ENCODE assay signal across 1 cellular context in genomic region chr5:116524966-116525365, GRCh38.
TF ChIP-seq lines count a peak whose summit lies in the region.

No MANE protein-coding gene starts in this region.

TF ChIP-seq in HepG2, 621 proteins besides CTCF, POLR2A, EP300 and RAD21 (continued from another document and continues in another):
- TF ChIP-seq, protein P1, sequence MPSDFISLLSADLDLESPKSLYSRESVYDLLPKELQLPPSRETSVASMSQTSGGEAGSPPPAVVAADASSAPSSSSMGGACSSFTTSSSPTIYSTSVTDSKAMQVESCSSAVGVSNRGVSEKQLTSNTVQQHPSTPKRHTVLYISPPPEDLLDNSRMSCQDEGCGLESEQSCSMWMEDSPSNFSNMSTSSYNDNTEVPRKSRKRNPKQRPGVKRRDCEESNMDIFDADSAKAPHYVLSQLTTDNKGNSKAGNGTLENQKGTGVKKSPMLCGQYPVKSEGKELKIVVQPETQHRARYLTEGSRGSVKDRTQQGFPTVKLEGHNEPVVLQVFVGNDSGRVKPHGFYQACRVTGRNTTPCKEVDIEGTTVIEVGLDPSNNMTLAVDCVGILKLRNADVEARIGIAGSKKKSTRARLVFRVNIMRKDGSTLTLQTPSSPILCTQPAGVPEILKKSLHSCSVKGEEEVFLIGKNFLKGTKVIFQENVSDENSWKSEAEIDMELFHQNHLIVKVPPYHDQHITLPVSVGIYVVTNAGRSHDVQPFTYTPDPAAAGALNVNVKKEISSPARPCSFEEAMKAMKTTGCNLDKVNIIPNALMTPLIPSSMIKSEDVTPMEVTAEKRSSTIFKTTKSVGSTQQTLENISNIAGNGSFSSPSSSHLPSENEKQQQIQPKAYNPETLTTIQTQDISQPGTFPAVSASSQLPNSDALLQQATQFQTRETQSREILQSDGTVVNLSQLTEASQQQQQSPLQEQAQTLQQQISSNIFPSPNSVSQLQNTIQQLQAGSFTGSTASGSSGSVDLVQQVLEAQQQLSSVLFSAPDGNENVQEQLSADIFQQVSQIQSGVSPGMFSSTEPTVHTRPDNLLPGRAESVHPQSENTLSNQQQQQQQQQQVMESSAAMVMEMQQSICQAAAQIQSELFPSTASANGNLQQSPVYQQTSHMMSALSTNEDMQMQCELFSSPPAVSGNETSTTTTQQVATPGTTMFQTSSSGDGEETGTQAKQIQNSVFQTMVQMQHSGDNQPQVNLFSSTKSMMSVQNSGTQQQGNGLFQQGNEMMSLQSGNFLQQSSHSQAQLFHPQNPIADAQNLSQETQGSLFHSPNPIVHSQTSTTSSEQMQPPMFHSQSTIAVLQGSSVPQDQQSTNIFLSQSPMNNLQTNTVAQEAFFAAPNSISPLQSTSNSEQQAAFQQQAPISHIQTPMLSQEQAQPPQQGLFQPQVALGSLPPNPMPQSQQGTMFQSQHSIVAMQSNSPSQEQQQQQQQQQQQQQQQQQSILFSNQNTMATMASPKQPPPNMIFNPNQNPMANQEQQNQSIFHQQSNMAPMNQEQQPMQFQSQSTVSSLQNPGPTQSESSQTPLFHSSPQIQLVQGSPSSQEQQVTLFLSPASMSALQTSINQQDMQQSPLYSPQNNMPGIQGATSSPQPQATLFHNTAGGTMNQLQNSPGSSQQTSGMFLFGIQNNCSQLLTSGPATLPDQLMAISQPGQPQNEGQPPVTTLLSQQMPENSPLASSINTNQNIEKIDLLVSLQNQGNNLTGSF (CRISPR knock-in tag; IDR thresholded peaks at IDR 0.05) = no peak
- TF ChIP-seq, protein P2, sequence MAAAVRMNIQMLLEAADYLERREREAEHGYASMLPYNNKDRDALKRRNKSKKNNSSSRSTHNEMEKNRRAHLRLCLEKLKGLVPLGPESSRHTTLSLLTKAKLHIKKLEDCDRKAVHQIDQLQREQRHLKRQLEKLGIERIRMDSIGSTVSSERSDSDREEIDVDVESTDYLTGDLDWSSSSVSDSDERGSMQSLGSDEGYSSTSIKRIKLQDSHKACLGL (CRISPR knock-in tag; IDR thresholded peaks at IDR 0.05) = no peak
- TF ChIP-seq ZNF121 (CRISPR knock-in tag; IDR thresholded peaks at IDR 0.05) (no peak), LCORL (IDR thresholded peaks at IDR 0.05) (no peak), LCORL (CRISPR knock-in tag; IDR thresholded peaks at IDR 0.05) (no peak), ZNF484 (CRISPR knock-in tag; IDR thresholded peaks at IDR 0.05; ENCODE audit: borderline replicate concordance, low read depth) (no peak), CCAR2 (optimal IDR thresholded peaks at IDR 0.05; ENCODE audit: low read depth, low read length) (no peak), CREB1 (IDR thresholded peaks at IDR 0.05) (no peak), CREB1 (CRISPR knock-in tag; IDR thresholded peaks at IDR 0.05) (peak; percentile 57), ZMYM4 (CRISPR knock-in tag; IDR thresholded peaks at IDR 0.05) (no peak; the same call in 1 of the 2 replicates), ZNF776 (CRISPR knock-in tag; IDR thresholded peaks at IDR 0.05) (no peak), SAFB2 (CRISPR knock-in tag; IDR thresholded peaks at IDR 0.05; ENCODE audit: borderline replicate concordance, low read depth) (no peak), DNMT1 (CRISPR knock-in tag; IDR thresholded peaks at IDR 0.05) (no peak), ATRX (CRISPR knock-in tag; IDR thresholded peaks at IDR 0.05; ENCODE audit: borderline replicate concordance) (no peak), GATAD2A (CRISPR knock-in tag; IDR thresholded peaks at IDR 0.05) (peak; percentile 73), ZNF780A (CRISPR knock-in tag; IDR thresholded peaks at IDR 0.05) (no peak), FOXJ3 (CRISPR knock-in tag; IDR thresholded peaks at IDR 0.05; ENCODE audit: borderline replicate concordance) (peak; percentile 73; the same call in 1 of the 2 replicates), ZNF790 (CRISPR knock-in tag; IDR thresholded peaks at IDR 0.05; ENCODE audit: borderline replicate concordance) (no peak), CSRNP1 (CRISPR knock-in tag; IDR thresholded peaks at IDR 0.05) (no peak), ZNF468 (CRISPR knock-in tag; IDR thresholded peaks at IDR 0.05) (no peak), RBM39 (IDR thresholded peaks at IDR 0.05; ENCODE audit: low read depth, low read length, poor library complexity, severe bottlenecking) (no peak), ZNF207 (IDR thresholded peaks at IDR 0.05; ENCODE audit: borderline replicate concordance) (no peak), NONO (IDR thresholded peaks at IDR 0.05) (no peak), NONO (CRISPR knock-in tag; conservative IDR thresholded peaks at IDR 0.05) (no peak), ZFP62 (CRISPR knock-in tag; IDR thresholded peaks at IDR 0.05) (no peak), ZNF747 (CRISPR knock-in tag; IDR thresholded peaks at IDR 0.05; ENCODE audit: borderline replicate concordance) (no peak), ZBTB1 (CRISPR knock-in tag; IDR thresholded peaks at IDR 0.05; ENCODE audit: borderline replicate concordance) (no peak), ZNF44 (CRISPR knock-in tag; IDR thresholded peaks at IDR 0.05) (no peak), SRSF4 (IDR thresholded peaks at IDR 0.05; ENCODE audit: low read depth, low read length, poor library complexity, severe bottlenecking) (no peak), RAD51 (IDR thresholded peaks at IDR 0.05; ENCODE audit: borderline replicate concordance) (no peak)
- TF ChIP-seq, protein P3, sequence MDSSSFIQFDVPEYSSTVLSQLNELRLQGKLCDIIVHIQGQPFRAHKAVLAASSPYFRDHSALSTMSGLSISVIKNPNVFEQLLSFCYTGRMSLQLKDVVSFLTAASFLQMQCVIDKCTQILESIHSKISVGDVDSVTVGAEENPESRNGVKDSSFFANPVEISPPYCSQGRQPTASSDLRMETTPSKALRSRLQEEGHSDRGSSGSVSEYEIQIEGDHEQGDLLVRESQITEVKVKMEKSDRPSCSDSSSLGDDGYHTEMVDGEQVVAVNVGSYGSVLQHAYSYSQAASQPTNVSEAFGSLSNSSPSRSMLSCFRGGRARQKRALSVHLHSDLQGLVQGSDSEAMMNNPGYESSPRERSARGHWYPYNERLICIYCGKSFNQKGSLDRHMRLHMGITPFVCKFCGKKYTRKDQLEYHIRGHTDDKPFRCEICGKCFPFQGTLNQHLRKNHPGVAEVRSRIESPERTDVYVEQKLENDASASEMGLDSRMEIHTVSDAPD (CRISPR knock-in tag; IDR thresholded peaks at IDR 0.05) = 0 out of 2 replicates have a peak, but pooled peaks have one; percentile 23
- TF ChIP-seq, protein P4, sequence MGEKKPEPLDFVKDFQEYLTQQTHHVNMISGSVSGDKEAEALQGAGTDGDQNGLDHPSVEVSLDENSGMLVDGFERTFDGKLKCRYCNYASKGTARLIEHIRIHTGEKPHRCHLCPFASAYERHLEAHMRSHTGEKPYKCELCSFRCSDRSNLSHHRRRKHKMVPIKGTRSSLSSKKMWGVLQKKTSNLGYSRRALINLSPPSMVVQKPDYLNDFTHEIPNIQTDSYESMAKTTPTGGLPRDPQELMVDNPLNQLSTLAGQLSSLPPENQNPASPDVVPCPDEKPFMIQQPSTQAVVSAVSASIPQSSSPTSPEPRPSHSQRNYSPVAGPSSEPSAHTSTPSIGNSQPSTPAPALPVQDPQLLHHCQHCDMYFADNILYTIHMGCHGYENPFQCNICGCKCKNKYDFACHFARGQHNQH (CRISPR knock-in tag; IDR thresholded peaks at IDR 0.05) = peak; percentile 51; the same call in 1 of the 2 replicates
- TF ChIP-seq, protein P5, sequence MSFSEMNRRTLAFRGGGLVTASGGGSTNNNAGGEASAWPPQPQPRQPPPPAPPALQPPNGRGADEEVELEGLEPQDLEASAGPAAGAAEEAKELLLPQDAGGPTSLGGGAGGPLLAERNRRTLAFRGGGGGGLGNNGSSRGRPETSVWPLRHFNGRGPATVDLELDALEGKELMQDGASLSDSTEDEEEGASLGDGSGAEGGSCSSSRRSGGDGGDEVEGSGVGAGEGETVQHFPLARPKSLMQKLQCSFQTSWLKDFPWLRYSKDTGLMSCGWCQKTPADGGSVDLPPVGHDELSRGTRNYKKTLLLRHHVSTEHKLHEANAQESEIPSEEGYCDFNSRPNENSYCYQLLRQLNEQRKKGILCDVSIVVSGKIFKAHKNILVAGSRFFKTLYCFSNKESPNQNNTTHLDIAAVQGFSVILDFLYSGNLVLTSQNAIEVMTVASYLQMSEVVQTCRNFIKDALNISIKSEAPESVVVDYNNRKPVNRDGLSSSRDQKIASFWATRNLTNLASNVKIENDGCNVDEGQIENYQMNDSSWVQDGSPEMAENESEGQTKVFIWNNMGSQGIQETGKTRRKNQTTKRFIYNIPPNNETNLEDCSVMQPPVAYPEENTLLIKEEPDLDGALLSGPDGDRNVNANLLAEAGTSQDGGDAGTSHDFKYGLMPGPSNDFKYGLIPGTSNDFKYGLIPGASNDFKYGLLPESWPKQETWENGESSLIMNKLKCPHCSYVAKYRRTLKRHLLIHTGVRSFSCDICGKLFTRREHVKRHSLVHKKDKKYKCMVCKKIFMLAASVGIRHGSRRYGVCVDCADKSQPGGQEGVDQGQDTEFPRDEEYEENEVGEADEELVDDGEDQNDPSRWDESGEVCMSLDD (CRISPR knock-in tag; IDR thresholded peaks at IDR 0.05; ENCODE audit: borderline replicate concordance) = no peak
- TF ChIP-seq, protein P6, sequence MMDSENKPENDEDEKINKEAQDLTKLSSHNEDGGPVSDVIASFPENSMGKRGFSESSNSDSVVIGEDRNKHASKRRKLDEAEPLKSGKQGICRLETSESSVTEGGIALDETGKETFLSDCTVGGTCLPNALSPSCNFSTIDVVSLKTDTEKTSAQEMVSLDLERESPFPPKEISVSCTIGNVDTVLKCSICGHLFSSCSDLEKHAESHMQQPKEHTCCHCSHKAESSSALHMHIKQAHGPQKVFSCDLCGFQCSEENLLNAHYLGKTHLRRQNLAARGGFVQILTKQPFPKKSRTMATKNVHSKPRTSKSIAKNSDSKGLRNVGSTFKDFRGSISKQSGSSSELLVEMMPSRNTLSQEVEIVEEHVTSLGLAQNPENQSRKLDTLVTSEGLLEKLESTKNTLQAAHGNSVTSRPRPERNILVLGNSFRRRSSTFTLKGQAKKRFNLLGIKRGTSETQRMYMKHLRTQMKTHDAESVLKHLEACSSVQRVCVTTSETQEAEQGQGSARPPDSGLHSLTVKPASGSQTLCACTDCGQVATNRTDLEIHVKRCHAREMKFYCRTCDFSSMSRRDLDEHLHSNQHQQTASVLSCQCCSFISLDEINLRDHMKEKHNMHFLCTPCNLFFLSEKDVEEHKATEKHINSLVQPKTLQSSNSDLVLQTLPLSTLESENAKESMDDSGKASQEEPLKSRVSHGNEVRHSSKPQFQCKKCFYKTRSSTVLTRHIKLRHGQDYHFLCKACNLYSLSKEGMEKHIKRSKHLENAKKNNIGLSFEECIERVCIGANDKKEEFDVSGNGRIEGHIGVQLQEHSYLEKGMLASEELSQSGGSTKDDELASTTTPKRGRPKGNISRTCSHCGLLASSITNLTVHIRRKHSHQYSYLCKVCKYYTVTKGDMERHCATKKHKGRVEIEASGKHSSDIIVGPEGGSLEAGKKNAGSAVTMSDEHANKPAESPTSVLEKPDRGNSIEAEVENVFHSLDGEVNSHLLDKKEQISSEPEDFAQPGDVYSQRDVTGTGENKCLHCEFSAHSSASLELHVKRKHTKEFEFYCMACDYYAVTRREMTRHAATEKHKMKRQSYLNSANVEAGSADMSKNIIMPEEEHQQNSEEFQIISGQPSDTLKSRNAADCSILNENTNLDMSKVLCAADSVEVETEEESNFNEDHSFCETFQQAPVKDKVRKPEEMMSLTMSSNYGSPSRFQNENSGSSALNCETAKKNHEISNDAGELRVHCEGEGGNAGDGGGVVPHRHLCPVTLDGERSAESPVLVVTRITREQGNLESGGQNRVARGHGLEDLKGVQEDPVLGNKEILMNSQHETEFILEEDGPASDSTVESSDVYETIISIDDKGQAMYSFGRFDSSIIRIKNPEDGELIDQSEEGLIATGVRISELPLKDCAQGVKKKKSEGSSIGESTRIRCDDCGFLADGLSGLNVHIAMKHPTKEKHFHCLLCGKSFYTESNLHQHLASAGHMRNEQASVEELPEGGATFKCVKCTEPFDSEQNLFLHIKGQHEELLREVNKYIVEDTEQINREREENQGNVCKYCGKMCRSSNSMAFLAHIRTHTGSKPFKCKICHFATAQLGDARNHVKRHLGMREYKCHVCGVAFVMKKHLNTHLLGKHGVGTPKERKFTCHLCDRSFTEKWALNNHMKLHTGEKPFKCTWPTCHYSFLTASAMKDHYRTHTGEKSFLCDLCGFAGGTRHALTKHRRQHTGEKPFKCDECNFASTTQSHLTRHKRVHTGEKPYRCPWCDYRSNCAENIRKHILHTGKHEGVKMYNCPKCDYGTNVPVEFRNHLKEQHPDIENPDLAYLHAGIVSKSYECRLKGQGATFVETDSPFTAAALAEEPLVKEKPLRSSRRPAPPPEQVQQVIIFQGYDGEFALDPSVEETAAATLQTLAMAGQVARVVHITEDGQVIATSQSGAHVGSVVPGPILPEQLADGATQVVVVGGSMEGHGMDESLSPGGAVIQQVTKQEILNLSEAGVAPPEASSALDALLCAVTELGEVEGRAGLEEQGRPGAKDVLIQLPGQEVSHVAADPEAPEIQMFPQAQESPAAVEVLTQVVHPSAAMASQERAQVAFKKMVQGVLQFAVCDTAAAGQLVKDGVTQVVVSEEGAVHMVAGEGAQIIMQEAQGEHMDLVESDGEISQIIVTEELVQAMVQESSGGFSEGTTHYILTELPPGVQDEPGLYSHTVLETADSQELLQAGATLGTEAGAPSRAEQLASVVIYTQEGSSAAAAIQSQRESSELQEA (CRISPR knock-in tag; IDR thresholded peaks at IDR 0.05; ENCODE audit: not compliant biosample characterization) = no peak
- TF ChIP-seq, protein P7, sequence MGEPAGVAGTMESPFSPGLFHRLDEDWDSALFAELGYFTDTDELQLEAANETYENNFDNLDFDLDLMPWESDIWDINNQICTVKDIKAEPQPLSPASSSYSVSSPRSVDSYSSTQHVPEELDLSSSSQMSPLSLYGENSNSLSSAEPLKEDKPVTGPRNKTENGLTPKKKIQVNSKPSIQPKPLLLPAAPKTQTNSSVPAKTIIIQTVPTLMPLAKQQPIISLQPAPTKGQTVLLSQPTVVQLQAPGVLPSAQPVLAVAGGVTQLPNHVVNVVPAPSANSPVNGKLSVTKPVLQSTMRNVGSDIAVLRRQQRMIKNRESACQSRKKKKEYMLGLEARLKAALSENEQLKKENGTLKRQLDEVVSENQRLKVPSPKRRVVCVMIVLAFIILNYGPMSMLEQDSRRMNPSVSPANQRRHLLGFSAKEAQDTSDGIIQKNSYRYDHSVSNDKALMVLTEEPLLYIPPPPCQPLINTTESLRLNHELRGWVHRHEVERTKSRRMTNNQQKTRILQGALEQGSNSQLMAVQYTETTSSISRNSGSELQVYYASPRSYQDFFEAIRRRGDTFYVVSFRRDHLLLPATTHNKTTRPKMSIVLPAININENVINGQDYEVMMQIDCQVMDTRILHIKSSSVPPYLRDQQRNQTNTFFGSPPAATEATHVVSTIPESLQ (CRISPR knock-in tag; conservative IDR thresholded peaks at IDR 0.05) = no peak
